In genomic region chr11:114036156-114036811, GRCh38 we compare ENCODE assay signal across 8 cellular contexts. TPM values are rescaled to one million over a fixed set of nuclear protein-coding genes. Genes with fewer than 3 reads are reported as not detected.
DNase-seq lines count a peak whose midpoint lies in the region; ATAC-seq and TF ChIP-seq lines count a peak whose summit lies in the region.

No MANE protein-coding gene starts in this region.

- peaks cover 4% of the 10 kb centered on the region for H3K4me1 Mint-ChIP-seq in glutamatergic neuron (ENCODE audit: low read depth, unreplicated experiment)

- H3K4me1 ChIP-seq in RWPE2 (ENCODE audit: insufficient read depth, poor library complexity, severe bottlenecking) (peaks cover 9% of the 10 kb centered on the region), tibial artery (peaks cover 0 to 56% (median 29%) of the 10 kb centered on the region in 4 donors)

- intact Hi-C loops in tibial artery (cut with DNase I; ENCODE audit: low total_unique reads), result loop anchor here (5.0 kb wide), 1 partner anchor 226 kb away; no protein-coding TSS in a partner anchor

- DNase-seq in AG04450 (ENCODE audit: low read depth, low spot score) (no peak), HCEC 1CT (peak; percentile 82), RWPE2 (ENCODE audit: low spot score) (peak; percentile 79), glutamatergic neuron (peak; percentile 89), omental fat pad (ENCODE audit: low spot score) (no peak), tibial artery (peak; percentile 81 to 91)
- DNase-seq in activated naive CD4-positive, alpha-beta T cell treated with anti-CD3 and anti-CD28 coated beads, Interleukin-2, amount 50 U/mL, for 16 hours, result peak; percentile 55

- no peaks in the 10 kb centered on the region for H3K9me3 Mint-ChIP-seq in glutamatergic neuron (ENCODE audit: unreplicated experiment)

- H3K27me3 Mint-ChIP-seq in glutamatergic neuron (ENCODE audit: unreplicated experiment), result peaks cover 3% of the 10 kb centered on the region

- peak; percentile 89 for ATAC-seq in RWPE2 (ENCODE audit: low read depth)
- ATAC-seq in omental fat pad (ENCODE audit: low FRiP score), result peak; percentile 94
- ATAC-seq in HG03095 (IDR thresholded peaks at IDR 0.05; ENCODE audit: unreplicated experiment), result no peak

- no peak overlapping the region for H3K4me3 Mint-ChIP-seq in glutamatergic neuron (ENCODE audit: unreplicated experiment)

- peak; percentile 69 for TF ChIP-seq CTCF in AG04450 (IDR thresholded peaks at IDR 0.05; ENCODE audit: low read depth, low read length)
- peak; percentile 96 for TF ChIP-seq CTCF in RWPE2 (IDR thresholded peaks at IDR 0.05; ENCODE audit: poor library complexity, severe bottlenecking)
- peak; percentile 91 for TF ChIP-seq CTCF in glutamatergic neuron (IDR thresholded peaks at IDR 0.05; ENCODE audit: partially characterized antibody, unreplicated experiment)
- TF ChIP-seq CTCF in omental fat pad (IDR thresholded peaks at IDR 0.05), result peak in 2 of 3 donors; percentile 5 to 47
- peak; percentile 84 to 85 for TF ChIP-seq CTCF in tibial artery (IDR thresholded peaks at IDR 0.05)

- CTCF ChIA-PET in AG04450 (lab: Charles Lee), result interaction anchor here (0.7 to 7.8 kb wide), 6 partner anchors 8 to 224 kb away, joined by 4 to 185 read pairs (median 6); no protein-coding TSS in a partner anchor

- no peaks in the 10 kb centered on the region for H3K36me3 ChIP-seq in RWPE2 (ENCODE audit: low read depth)
- no peaks in the 10 kb centered on the region for H3K36me3 ChIP-seq in tibial artery

- no peak overlapping the region for H3K27ac ChIP-seq in AG04450 (ENCODE audit: low read depth, low read length)
- peak overlapping the region; percentile 9 for H3K27ac ChIP-seq in RWPE2 (ENCODE audit: poor library complexity, severe bottlenecking)
- peak overlapping the region; percentile 81 to 87 for H3K27ac ChIP-seq in tibial artery

- no peaks in the 10 kb centered on the region for H3K36me3 Mint-ChIP-seq in glutamatergic neuron (ENCODE audit: unreplicated experiment)

- peak overlapping the region; percentile 39 for H3K4me3 ChIP-seq in AG04450 (ENCODE audit: low read depth, low read length)
- H3K4me3 ChIP-seq in RWPE2 (ENCODE audit: severe bottlenecking), result peak overlapping the region; percentile 28
- H3K4me3 ChIP-seq in tibial artery, result peak overlapping the region; percentile 50 to 54

- no peak overlapping the region for H3K27ac Mint-ChIP-seq in glutamatergic neuron (ENCODE audit: unreplicated experiment)

- POLR2A ChIA-PET in AG04450 (lab: Yijun Ruan, JAX), result no interaction called here

- H3K9me3 ChIP-seq in AG04450 (ENCODE audit: control insufficient read depth, insufficient read depth, low read length), result no peaks in the 10 kb centered on the region
- no peaks in the 10 kb centered on the region for H3K9me3 ChIP-seq in RWPE2 (ENCODE audit: severe bottlenecking)
- H3K9me3 ChIP-seq in tibial artery, result no peaks in the 10 kb centered on the region

- H3K27me3 ChIP-seq in AG04450 (ENCODE audit: control insufficient read depth, insufficient read depth, low read length), result peaks cover 6% of the 10 kb centered on the region
- H3K27me3 ChIP-seq in RWPE2 (ENCODE audit: insufficient read depth, poor library complexity, severe bottlenecking), result no peaks in the 10 kb centered on the region
- H3K27me3 ChIP-seq in tibial artery, result no peaks in the 10 kb centered on the region

RNA-seq across cellular contexts. Expression of gene ZBTB16, which starts 23.2 kb away (rescaled TPM):
- not detected in 2 replicates for polyA plus RNA-seq in AG04450 (2011; rRNA removed)
- not detected in 2 replicates for polyA minus RNA-seq in AG04450 (2011; rRNA and poly(A)+ RNA removed)
- total RNA-seq in glutamatergic neuron (ENCODE audit: unreplicated experiment) (9.0 TPM), omental fat pad (100 to 1,000 TPM in 3 of 4 donors, 10 to 100 TPM in 1; 82.7 to 375 (median 189) TPM)

Comparison
In these comparisons a context has a peak if more than half of its experiments do, and no peak if none do; other contexts are left out.
1. DNase-seq: peak in HCEC 1CT (single experiment), RWPE2 (single experiment), activated naive CD4-positive, alpha-beta T cell treated with anti-CD3 and anti-CD28 coated beads, Interleukin-2, amount 50 U/mL, for 16 hours (single experiment), glutamatergic neuron (single experiment) and tibial artery (2 of 2); none in AG04450 (single experiment) and omental fat pad (single experiment).
2. CTCF ChIP-seq: peak in every context shown above with its lines; median percentile 96 in RWPE2; 91 in glutamatergic neuron; 84 in tibial artery; 69 in AG04450; 26 in omental fat pad.
3. Peak in every context shown above with its lines, with median percentiles within 50 percentile points of each other: H3K4me3 ChIP-seq.